In the genomic region with DNA sequence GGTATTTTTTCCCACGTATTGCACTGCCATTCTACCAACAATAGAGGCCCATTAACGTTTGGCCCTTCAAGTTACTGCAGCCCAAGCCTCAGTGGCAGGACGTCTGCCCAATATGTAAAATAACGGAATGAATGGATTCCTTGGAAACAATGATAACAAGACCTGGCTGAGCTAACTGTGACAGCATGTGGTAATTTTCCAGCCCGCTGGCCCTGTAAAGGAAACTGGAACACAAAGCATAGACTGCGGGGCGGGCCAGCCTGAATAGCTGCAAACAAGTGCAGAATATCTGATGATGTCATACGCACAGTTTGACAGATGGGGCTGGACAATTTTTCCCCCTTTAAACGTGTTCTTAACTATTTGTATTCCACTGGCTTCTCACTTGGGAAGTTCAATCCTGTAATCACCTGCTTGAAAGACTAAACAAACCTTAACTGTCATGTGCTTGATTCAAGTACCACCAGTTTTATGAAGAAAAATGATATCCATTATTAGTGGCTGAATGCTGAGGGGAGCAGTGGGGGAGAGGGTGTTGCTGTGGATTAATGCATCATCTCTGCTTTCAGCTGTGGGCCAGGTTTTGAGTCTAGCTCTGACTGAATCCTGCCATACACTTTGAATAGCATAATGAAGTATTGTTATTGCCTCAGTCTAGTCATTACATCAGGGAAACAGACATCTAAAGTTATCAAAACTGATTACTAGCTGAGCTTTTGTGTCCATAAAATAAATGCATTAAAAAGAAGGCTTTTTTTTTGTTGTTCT, we compare ENCODE assay signal across 1 cellular context.
TF ChIP-seq lines count a peak whose summit lies in the region.

No MANE protein-coding gene starts in this region.

TF ChIP-seq in HEK293, 187 proteins besides CTCF, POLR2A, EP300 and RAD21 (continued from another document and continues in another):
- TF ChIP-seq ZNF530 (tag by site-specific recombination; IDR thresholded peaks at IDR 0.05; ENCODE audit: low read depth) (no peak), ZSCAN4 (tag by site-specific recombination; IDR thresholded peaks at IDR 0.05) (no peak), ZNF571 (tag by site-specific recombination; IDR thresholded peaks at IDR 0.05) (no peak), ZNF521 (tag by site-specific recombination; IDR thresholded peaks at IDR 0.05) (no peak), INSM2 (tag by site-specific recombination; IDR thresholded peaks at IDR 0.05) (peak; percentile 57; the same call in 1 of the 2 replicates), FEZF1 (tag by site-specific recombination; IDR thresholded peaks at IDR 0.05) (0 out of 2 replicates have a peak, but pooled peaks have one; percentile 19), ZNF629 (tag by site-specific recombination; IDR thresholded peaks at IDR 0.05) (peak; percentile 91), ZFP69B (tag by site-specific recombination; IDR thresholded peaks at IDR 0.05) (peak; percentile 83), ZNF658 (tag by site-specific recombination; IDR thresholded peaks at IDR 0.05) (no peak), ZNF707 (tag by site-specific recombination; IDR thresholded peaks at IDR 0.05) (no peak), ZNF837 (tag by site-specific recombination; IDR thresholded peaks at IDR 0.05) (no peak), ZNF24 (tag by site-specific recombination; IDR thresholded peaks at IDR 0.05) (0 out of 2 replicates have a peak, but pooled peaks have one; percentile 26), RBAK (tag by site-specific recombination; IDR thresholded peaks at IDR 0.05) (no peak), SALL2 (tag by site-specific recombination; IDR thresholded peaks at IDR 0.05; ENCODE audit: borderline replicate concordance) (no peak), ZNF785 (tag by site-specific recombination; IDR thresholded peaks at IDR 0.05) (no peak), SP2 (tag by site-specific recombination; IDR thresholded peaks at IDR 0.05) (no peak), ZNF223 (tag by site-specific recombination; IDR thresholded peaks at IDR 0.05) (no peak), ZNF610 (tag by site-specific recombination; IDR thresholded peaks at IDR 0.05; ENCODE audit: borderline replicate concordance) (no peak), ZNF324 (tag by site-specific recombination; IDR thresholded peaks at IDR 0.05) (0 out of 2 replicates have a peak, but pooled peaks have one; percentile 40), ZNF585B (tag by site-specific recombination; IDR thresholded peaks at IDR 0.05) (no peak), ZNF335 (tag by site-specific recombination; conservative IDR thresholded peaks at IDR 0.05) (0 out of 2 replicates have a peak, but pooled peaks have one; percentile 25)
- TF ChIP-seq, protein P1, sequence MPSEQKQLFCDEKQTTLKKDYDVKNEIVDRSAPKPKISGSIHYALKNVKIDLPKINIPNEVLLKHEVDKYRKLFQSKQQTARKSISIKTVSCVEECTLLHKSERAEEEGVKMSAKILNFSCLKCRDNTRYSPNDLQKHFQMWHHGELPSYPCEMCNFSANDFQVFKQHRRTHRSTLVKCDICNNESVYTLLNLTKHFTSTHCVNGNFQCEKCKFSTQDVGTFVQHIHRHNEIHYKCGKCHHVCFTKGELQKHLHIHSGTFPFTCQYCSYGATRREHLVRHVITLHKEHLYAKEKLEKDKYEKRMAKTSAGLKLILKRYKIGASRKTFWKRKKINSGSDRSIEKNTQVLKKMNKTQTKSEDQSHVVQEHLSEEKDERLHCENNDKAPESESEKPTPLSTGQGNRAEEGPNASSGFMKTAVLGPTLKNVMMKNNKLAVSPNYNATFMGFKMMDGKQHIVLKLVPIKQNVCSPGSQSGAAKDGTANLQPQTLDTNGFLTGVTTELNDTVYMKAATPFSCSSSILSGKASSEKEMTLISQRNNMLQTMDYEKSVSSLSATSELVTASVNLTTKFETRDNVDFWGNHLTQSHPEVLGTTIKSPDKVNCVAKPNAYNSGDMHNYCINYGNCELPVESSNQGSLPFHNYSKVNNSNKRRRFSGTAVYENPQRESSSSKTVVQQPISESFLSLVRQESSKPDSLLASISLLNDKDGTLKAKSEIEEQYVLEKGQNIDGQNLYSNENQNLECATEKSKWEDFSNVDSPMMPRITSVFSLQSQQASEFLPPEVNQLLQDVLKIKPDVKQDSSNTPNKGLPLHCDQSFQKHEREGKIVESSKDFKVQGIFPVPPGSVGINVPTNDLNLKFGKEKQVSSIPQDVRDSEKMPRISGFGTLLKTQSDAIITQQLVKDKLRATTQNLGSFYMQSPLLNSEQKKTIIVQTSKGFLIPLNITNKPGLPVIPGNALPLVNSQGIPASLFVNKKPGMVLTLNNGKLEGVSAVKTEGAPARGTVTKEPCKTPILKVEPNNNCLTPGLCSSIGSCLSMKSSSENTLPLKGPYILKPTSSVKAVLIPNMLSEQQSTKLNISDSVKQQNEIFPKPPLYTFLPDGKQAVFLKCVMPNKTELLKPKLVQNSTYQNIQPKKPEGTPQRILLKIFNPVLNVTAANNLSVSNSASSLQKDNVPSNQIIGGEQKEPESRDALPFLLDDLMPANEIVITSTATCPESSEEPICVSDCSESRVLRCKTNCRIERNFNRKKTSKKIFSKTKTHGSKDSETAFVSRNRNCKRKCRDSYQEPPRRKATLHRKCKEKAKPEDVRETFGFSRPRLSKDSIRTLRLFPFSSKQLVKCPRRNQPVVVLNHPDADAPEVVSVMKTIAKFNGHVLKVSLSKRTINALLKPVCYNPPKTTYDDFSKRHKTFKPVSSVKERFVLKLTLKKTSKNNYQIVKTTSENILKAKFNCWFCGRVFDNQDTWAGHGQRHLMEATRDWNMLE (tag by site-specific recombination; conservative IDR thresholded peaks at IDR 0.05; ENCODE audit: low read depth), result no peak
- TF ChIP-seq, protein P2, sequence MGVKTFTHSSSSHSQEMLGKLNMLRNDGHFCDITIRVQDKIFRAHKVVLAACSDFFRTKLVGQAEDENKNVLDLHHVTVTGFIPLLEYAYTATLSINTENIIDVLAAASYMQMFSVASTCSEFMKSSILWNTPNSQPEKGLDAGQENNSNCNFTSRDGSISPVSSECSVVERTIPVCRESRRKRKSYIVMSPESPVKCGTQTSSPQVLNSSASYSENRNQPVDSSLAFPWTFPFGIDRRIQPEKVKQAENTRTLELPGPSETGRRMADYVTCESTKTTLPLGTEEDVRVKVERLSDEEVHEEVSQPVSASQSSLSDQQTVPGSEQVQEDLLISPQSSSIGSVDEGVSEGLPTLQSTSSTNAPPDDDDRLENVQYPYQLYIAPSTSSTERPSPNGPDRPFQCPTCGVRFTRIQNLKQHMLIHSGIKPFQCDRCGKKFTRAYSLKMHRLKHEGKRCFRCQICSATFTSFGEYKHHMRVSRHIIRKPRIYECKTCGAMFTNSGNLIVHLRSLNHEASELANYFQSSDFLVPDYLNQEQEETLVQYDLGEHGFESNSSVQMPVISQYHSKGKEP (tag by site-specific recombination; IDR thresholded peaks at IDR 0.05), result 0 out of 2 replicates have a peak, but pooled peaks have one; percentile 61
- TF ChIP-seq, protein P3, sequence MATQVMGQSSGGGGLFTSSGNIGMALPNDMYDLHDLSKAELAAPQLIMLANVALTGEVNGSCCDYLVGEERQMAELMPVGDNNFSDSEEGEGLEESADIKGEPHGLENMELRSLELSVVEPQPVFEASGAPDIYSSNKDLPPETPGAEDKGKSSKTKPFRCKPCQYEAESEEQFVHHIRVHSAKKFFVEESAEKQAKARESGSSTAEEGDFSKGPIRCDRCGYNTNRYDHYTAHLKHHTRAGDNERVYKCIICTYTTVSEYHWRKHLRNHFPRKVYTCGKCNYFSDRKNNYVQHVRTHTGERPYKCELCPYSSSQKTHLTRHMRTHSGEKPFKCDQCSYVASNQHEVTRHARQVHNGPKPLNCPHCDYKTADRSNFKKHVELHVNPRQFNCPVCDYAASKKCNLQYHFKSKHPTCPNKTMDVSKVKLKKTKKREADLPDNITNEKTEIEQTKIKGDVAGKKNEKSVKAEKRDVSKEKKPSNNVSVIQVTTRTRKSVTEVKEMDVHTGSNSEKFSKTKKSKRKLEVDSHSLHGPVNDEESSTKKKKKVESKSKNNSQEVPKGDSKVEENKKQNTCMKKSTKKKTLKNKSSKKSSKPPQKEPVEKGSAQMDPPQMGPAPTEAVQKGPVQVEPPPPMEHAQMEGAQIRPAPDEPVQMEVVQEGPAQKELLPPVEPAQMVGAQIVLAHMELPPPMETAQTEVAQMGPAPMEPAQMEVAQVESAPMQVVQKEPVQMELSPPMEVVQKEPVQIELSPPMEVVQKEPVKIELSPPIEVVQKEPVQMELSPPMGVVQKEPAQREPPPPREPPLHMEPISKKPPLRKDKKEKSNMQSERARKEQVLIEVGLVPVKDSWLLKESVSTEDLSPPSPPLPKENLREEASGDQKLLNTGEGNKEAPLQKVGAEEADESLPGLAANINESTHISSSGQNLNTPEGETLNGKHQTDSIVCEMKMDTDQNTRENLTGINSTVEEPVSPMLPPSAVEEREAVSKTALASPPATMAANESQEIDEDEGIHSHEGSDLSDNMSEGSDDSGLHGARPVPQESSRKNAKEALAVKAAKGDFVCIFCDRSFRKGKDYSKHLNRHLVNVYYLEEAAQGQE (tag by site-specific recombination; IDR thresholded peaks at IDR 0.05), result 0 out of 2 replicates have a peak, but pooled peaks have one; percentile 8
- TF ChIP-seq, protein P4, sequence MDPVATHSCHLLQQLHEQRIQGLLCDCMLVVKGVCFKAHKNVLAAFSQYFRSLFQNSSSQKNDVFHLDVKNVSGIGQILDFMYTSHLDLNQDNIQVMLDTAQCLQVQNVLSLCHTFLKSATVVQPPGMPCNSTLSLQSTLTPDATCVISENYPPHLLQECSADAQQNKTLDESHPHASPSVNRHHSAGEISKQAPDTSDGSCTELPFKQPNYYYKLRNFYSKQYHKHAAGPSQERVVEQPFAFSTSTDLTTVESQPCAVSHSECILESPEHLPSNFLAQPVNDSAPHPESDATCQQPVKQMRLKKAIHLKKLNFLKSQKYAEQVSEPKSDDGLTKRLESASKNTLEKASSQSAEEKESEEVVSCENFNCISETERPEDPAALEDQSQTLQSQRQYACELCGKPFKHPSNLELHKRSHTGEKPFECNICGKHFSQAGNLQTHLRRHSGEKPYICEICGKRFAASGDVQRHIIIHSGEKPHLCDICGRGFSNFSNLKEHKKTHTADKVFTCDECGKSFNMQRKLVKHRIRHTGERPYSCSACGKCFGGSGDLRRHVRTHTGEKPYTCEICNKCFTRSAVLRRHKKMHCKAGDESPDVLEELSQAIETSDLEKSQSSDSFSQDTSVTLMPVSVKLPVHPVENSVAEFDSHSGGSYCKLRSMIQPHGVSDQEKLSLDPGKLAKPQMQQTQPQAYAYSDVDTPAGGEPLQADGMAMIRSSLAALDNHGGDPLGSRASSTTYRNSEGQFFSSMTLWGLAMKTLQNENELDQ (tag by site-specific recombination; IDR thresholded peaks at IDR 0.05; ENCODE audit: low read depth), result no peak
- TF ChIP-seq, protein P5, sequence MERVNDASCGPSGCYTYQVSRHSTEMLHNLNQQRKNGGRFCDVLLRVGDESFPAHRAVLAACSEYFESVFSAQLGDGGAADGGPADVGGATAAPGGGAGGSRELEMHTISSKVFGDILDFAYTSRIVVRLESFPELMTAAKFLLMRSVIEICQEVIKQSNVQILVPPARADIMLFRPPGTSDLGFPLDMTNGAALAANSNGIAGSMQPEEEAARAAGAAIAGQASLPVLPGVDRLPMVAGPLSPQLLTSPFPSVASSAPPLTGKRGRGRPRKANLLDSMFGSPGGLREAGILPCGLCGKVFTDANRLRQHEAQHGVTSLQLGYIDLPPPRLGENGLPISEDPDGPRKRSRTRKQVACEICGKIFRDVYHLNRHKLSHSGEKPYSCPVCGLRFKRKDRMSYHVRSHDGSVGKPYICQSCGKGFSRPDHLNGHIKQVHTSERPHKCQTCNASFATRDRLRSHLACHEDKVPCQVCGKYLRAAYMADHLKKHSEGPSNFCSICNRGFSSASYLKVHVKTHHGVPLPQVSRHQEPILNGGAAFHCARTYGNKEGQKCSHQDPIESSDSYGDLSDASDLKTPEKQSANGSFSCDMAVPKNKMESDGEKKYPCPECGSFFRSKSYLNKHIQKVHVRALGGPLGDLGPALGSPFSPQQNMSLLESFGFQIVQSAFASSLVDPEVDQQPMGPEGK (tag by site-specific recombination; IDR thresholded peaks at IDR 0.05), result peak; percentile 67
- TF ChIP-seq, protein P6, sequence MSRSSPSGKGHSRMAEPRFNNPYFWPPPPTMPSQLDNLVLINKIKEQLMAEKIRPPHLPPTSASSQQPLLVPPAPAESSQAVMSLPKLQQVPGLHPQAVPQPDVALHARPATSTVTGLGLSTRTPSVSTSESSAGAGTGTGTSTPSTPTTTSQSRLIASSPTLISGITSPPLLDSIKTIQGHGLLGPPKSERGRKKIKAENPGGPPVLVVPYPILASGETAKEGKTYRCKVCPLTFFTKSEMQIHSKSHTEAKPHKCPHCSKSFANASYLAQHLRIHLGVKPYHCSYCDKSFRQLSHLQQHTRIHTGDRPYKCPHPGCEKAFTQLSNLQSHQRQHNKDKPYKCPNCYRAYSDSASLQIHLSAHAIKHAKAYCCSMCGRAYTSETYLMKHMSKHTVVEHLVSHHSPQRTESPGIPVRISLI (tag by site-specific recombination; IDR thresholded peaks at IDR 0.05), result no peak
